Comparison of ENCODE assay signal across 1 cellular context in genomic region chr13:51525567-51526165, GRCh38.
TF ChIP-seq lines count a peak whose summit lies in the region.

No MANE protein-coding gene starts in this region.

TF ChIP-seq in HepG2, 621 proteins besides CTCF, POLR2A, EP300 and RAD21:
- TF ChIP-seq RBM22 (optimal IDR thresholded peaks at IDR 0.05; ENCODE audit: low read length) (no peak), ZNF577 (CRISPR knock-in tag; IDR thresholded peaks at IDR 0.05; ENCODE audit: borderline replicate concordance, low read depth) (no peak), ZNF275 (CRISPR knock-in tag; IDR thresholded peaks at IDR 0.05; ENCODE audit: borderline replicate concordance) (no peak), SETDB1 (CRISPR knock-in tag; IDR thresholded peaks at IDR 0.05; ENCODE audit: borderline replicate concordance) (no peak), ZNF484 (CRISPR knock-in tag; IDR thresholded peaks at IDR 0.05; ENCODE audit: borderline replicate concordance, low read depth) (no peak), ZFP41 (CRISPR knock-in tag; IDR thresholded peaks at IDR 0.05; ENCODE audit: borderline replicate concordance) (no peak), ZBTB43 (CRISPR knock-in tag; conservative IDR thresholded peaks at IDR 0.05) (no peak), SP2 (CRISPR knock-in tag; IDR thresholded peaks at IDR 0.05) (no peak), POGZ (CRISPR knock-in tag; IDR thresholded peaks at IDR 0.05) (no peak), ZNF605 (CRISPR knock-in tag; IDR thresholded peaks at IDR 0.05) (no peak), NPAS2 (CRISPR knock-in tag; IDR thresholded peaks at IDR 0.05; ENCODE audit: borderline replicate concordance) (no peak), SIX1 (CRISPR knock-in tag; IDR thresholded peaks at IDR 0.05; ENCODE audit: borderline replicate concordance) (no peak), MXD1 (CRISPR knock-in tag; IDR thresholded peaks at IDR 0.05) (no peak), CREB1 (IDR thresholded peaks at IDR 0.05) (no peak), CREB1 (CRISPR knock-in tag; IDR thresholded peaks at IDR 0.05) (no peak), HCFC1 (IDR thresholded peaks at IDR 0.05; ENCODE audit: low read depth, low read length) (no peak), ZNF670 (CRISPR knock-in tag; IDR thresholded peaks at IDR 0.05; ENCODE audit: borderline replicate concordance) (no peak), ZNF274 (CRISPR knock-in tag; IDR thresholded peaks at IDR 0.05) (no peak), ZNF747 (CRISPR knock-in tag; IDR thresholded peaks at IDR 0.05; ENCODE audit: borderline replicate concordance) (no peak), ZNF792 (CRISPR knock-in tag; IDR thresholded peaks at IDR 0.05) (no peak), IRF2 (CRISPR knock-in tag; IDR thresholded peaks at IDR 0.05) (no peak)
